Comparison of ENCODE assay signal across 1 cellular context in genomic region chr22:26417406-26417805, GRCh38.
TF ChIP-seq lines count a peak whose summit lies in the region.

No MANE protein-coding gene starts in this region.

TF ChIP-seq in IMR-90, 13 proteins besides CTCF, POLR2A, EP300 and RAD21:
- TF ChIP-seq BHLHE40 (IDR thresholded peaks at IDR 0.05; ENCODE audit: low read depth, low read length) (no peak), FOS (IDR thresholded peaks at IDR 0.05; ENCODE audit: low read depth, low read length) (no peak), MAZ (IDR thresholded peaks at IDR 0.05; ENCODE audit: borderline replicate concordance, low read depth, low read length) (no peak), CEBPB (IDR thresholded peaks at IDR 0.05; ENCODE audit: low read depth, low read length) (no peak)
